In the genomic region with DNA sequence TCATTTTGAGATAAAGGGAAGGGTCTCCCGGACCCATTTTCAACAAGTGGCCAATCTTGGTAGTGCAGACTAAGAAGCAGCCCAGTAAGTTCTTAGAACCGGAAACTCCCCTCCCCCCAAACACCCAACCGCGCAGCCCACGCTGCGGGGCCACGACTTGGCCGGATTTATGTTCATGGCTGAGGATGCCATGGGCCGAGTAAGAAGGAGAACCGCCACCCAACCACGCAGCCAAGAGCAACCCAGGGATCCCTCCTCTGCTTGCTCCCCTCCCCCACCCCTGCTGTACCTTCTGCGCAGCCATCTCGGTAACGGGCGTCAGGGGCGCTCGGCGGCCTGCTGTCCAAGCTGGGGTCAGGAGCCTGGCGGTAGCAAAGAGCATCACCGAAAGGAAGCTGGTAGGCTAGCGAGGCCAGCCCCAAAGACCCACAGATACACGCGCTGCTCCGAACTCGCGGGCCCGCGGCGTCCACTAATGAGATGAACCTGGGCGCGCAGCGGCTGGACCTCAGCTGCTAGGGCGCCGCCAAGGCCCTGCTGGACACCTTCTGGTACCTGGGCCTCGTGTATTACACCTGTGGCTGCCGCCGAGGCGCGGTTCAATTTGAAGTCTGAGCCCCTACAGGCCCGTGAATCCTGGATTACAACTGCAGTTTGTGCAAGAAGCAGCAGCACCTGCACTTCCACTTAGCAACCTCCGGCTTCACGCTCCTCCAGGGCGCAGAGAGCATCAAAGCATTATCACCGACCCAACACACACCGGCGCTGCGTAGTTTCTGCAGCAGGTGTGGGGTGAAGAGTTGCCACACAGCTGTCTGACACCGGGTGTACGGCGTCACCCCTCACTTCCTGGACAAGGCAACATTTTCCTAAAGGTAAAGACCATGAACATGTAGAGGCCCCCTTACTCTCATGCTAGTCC, we compare ENCODE assay signal across 8 cellular contexts.
DNase-seq lines count a peak whose midpoint lies in the region; FAIRE-seq and TF ChIP-seq lines count a peak whose summit lies in the region.

No MANE protein-coding gene starts in this region.

- FAIRE-seq in GM12892 (lab: Jason Lieb, UNC), result no peak

- H3K36me3 ChIP-seq in vagina, result no peaks in the 10 kb centered on the region

- H3K36me3 Mint-ChIP-seq in activated T-cell treated with anti-CD3 and anti-CD28 coated beads, Interleukin-2, amount 50 U/mL, for 24 hours (ENCODE audit: low read depth), result no peaks in the 10 kb centered on the region
- H3K36me3 Mint-ChIP-seq in Calu3 (ENCODE audit: insufficient read depth, unreplicated experiment), result no peaks in the 10 kb centered on the region

- no peaks in the 10 kb centered on the region for H3K4me1 ChIP-seq in vagina

- TF ChIP-seq POLR2A in vagina (IDR thresholded peaks at IDR 0.05) (no peak), GM12892 (IDR thresholded peaks at IDR 0.05; ENCODE audit: low read depth, low read length) (no peak)

- H3K4me3 Mint-ChIP-seq in activated T-cell treated with anti-CD3 and anti-CD28 coated beads, Interleukin-2, amount 50 U/mL, for 24 hours, result peak overlapping the region; percentile 83
- H3K4me3 Mint-ChIP-seq in Calu3 (ENCODE audit: low read depth, unreplicated experiment), result no peak overlapping the region

- CTCF ChIA-PET in Calu3 (lab: Charles Lee), result no interaction called here

- intact Hi-C loops in vagina (cut with DNase I) (no loop called here), Calu3 (cut with micrococcal nuclease; ENCODE audit: unreplicated experiment) (no loop called here)

- no peaks in the 10 kb centered on the region for H3K27me3 ChIP-seq in vagina

- H3K9me3 ChIP-seq in vagina, result no peaks in the 10 kb centered on the region

- peaks cover 19% of the 10 kb centered on the region for H3K27me3 Mint-ChIP-seq in activated T-cell treated with anti-CD3 and anti-CD28 coated beads, Interleukin-2, amount 50 U/mL, for 24 hours
- H3K27me3 Mint-ChIP-seq in Calu3 (ENCODE audit: unreplicated experiment), result no peaks in the 10 kb centered on the region

- TF ChIP-seq CTCF in fibroblast of pulmonary artery (IDR thresholded peaks at IDR 0.05; ENCODE audit: low read length, missing control alignments), result no peak
- peak in 1 of 3 experiments; percentile 12 for TF ChIP-seq CTCF in vagina (IDR thresholded peaks at IDR 0.05)
- no peak for TF ChIP-seq CTCF in Calu3 (IDR thresholded peaks at IDR 0.05; ENCODE audit: unreplicated experiment)

- BruUV-seq in Calu3 (replicated peaks; lab: Mats Ljungman, UMichigan), result no TSS peak

- peaks cover 46% of the 10 kb centered on the region for H3K4me1 Mint-ChIP-seq in activated T-cell treated with anti-CD3 and anti-CD28 coated beads, Interleukin-2, amount 50 U/mL, for 24 hours (ENCODE audit: low read depth)
- H3K4me1 Mint-ChIP-seq in Calu3 (ENCODE audit: low read depth, unreplicated experiment), result no peaks in the 10 kb centered on the region

- DNase-seq in NCI-H82 (lab: John Stamatoyannopoulos, UW) (peak; percentile 39), NCI-H82 treated with DMSO at 0.1 percent for 48 hours (lab: John Stamatoyannopoulos, UW; ENCODE audit: unreplicated experiment) (no peak), fibroblast of pulmonary artery (ENCODE audit: low read depth) (no peak), renal cortical epithelial cell (ENCODE audit: low read depth) (peak; percentile 1), vagina (ENCODE audit: extremely low spot score in 2 of 2) (no peak), Calu3 (no peak), GM12892 (ENCODE audit: insufficient read length) (no peak)
- peak; percentile 72 for DNase-seq in activated T-cell treated with anti-CD3 and anti-CD28 coated beads, Interleukin-2, amount 50 U/mL, for 24 hours

- H3K9me3 Mint-ChIP-seq in activated T-cell treated with anti-CD3 and anti-CD28 coated beads, Interleukin-2, amount 50 U/mL, for 24 hours, result peaks cover 3% of the 10 kb centered on the region
- H3K9me3 Mint-ChIP-seq in Calu3 (ENCODE audit: low read depth, unreplicated experiment), result no peaks in the 10 kb centered on the region

- H3K4me3 ChIP-seq in fibroblast of pulmonary artery (replicated peaks; ENCODE audit: low read depth, low read length) (peak overlapping the region; percentile 17), vagina (peak overlapping the region; percentile 42 to 43)

- H3K27ac ChIP-seq in vagina, result no peak overlapping the region

- peak overlapping the region; percentile 85 for H3K27ac Mint-ChIP-seq in activated T-cell treated with anti-CD3 and anti-CD28 coated beads, Interleukin-2, amount 50 U/mL, for 24 hours
- no peak overlapping the region for H3K27ac Mint-ChIP-seq in Calu3 (ENCODE audit: unreplicated experiment)

Comparison
In these comparisons a context has a peak if more than half of its experiments do, and no peak if none do; other contexts are left out.
1. DNase-seq: peak in NCI-H82 (single experiment), activated T-cell treated with anti-CD3 and anti-CD28 coated beads, Interleukin-2, amount 50 U/mL, for 24 hours (single experiment) and renal cortical epithelial cell (single experiment); none in NCI-H82 treated with DMSO at 0.1 percent for 48 hours (single experiment), fibroblast of pulmonary artery (single experiment), vagina (0 of 2), Calu3 (single experiment) and GM12892 (single experiment).